Comparison of ENCODE assay signal across 33 cellular contexts in genomic region chr2:107338059-107338458, GRCh38.
DNase-seq lines count a peak whose midpoint lies in the region; ATAC-seq and TF ChIP-seq lines count a peak whose summit lies in the region.
"Had no signal": no experiment of that assay in that cellular context is flagged by ENCODE, and none has a peak within 500 bp of the region (broad histone marks: within the 10 kb centered on the region; RNA-seq: fewer than 3 reads in every experiment).

No MANE protein-coding gene starts in this region.

- H3K9ac ChIP-seq in mesenchymal stem cell (ENCODE audit: low read length) = peak overlapping the region; percentile 72

- H3K36me3 ChIP-seq in breast epithelium (no peaks in the 10 kb centered on the region), mesenchymal stem cell (ENCODE audit: control insufficient read depth in 1 of 2, insufficient read depth in 2 of 2, low read depth in 1 of 2, low read length in 2 of 2) (no peaks in the 10 kb centered on the region), thoracic aorta (no peaks in the 10 kb centered on the region)
- H3K36me3 ChIP-seq: SJSA1, uterus had no signal

- H4K8ac ChIP-seq in mesenchymal stem cell (ENCODE audit: low read length) = no peak overlapping the region

- no peak for ATAC-seq in thoracic aorta (ENCODE audit: insufficient number of reproducible peaks, low FRiP score, low read depth)
- no peak for ATAC-seq in GM18907 (IDR thresholded peaks at IDR 0.05; ENCODE audit: unreplicated experiment)
- ATAC-seq in left colon = no peak
- ATAC-seq: activated CD8-positive, alpha-beta memory T cell treated with anti-CD3 and anti-CD28 coated beads, Interleukin-2, amount 10 ng/mL, durations not matched to agents 7 days and 5 days; activated naive CD8-positive, alpha-beta T cell treated with anti-CD3 and anti-CD28 coated beads, Interleukin-2, amount 50 U/mL, for 24 hours; natural killer cell; stimulated activated naive CD8-positive, alpha-beta T cell treated with anti-CD3 and anti-CD28 coated beads, Interleukin-15, Interleukin-2, amounts not matched to agents 100 U/mL and 50 U/mL, for 24 hours had no signal

- H3K23ac ChIP-seq in mesenchymal stem cell (ENCODE audit: low read length in 2 of 2) = no peak overlapping the region

- H3K79me1 ChIP-seq in mesenchymal stem cell (replicated peaks; ENCODE audit: low read length, poor library complexity, severe bottlenecking) = no peaks in the 10 kb centered on the region

- no peak overlapping the region for H4K91ac ChIP-seq in mesenchymal stem cell (ENCODE audit: low read length)

- POLR2A ChIA-PET in MCF 10A (lab: Yijun Ruan, JAX) = interaction anchor here (1.1 to 1.3 kb wide), 2 partner anchors 10 to 12 kb away, joined by 5 to 7 read pairs; no protein-coding TSS in a partner anchor

- H2BK12ac ChIP-seq in mesenchymal stem cell (ENCODE audit: low read length in 2 of 2) = no peak overlapping the region

- no TSS peak for BruUV-seq in MCF 10A (replicated peaks; lab: Mats Ljungman, UMichigan)

- H3K27ac Mint-ChIP-seq in MCF 10A (ENCODE audit: low read depth, unreplicated experiment) = peak overlapping the region; percentile 61
- H3K27ac Mint-ChIP-seq: activated CD8-positive, alpha-beta memory T cell treated with anti-CD3 and anti-CD28 coated beads, Interleukin-2, amount 10 ng/mL, durations not matched to agents 7 days and 5 days; activated naive CD8-positive, alpha-beta T cell treated with anti-CD3 and anti-CD28 coated beads, Interleukin-2, amount 50 U/mL, for 24 hours; natural killer cell had no signal

- no peak overlapping the region for H3K27ac ChIP-seq in breast epithelium
- H3K27ac ChIP-seq in mesenchymal stem cell (ENCODE audit: low read length, poor library complexity, severe bottlenecking) = no peak overlapping the region
- peak overlapping the region; percentile 54 to 75 for H3K27ac ChIP-seq in thoracic aorta
- H3K27ac ChIP-seq: C4-2B, SJSA1 had no signal

- H2BK5ac ChIP-seq in mesenchymal stem cell (ENCODE audit: low read depth, low read length, poor library complexity, severe bottlenecking) = no peak overlapping the region

- no peak overlapping the region for H3K4me3 Mint-ChIP-seq in MCF 10A (ENCODE audit: unreplicated experiment)
- H3K4me3 Mint-ChIP-seq: activated CD8-positive, alpha-beta memory T cell treated with anti-CD3 and anti-CD28 coated beads, Interleukin-2, amount 10 ng/mL, durations not matched to agents 7 days and 5 days; activated naive CD8-positive, alpha-beta T cell treated with anti-CD3 and anti-CD28 coated beads, Interleukin-2, amount 50 U/mL, for 24 hours; brain; natural killer cell had no signal

- no peak for TF ChIP-seq POLR2A in breast epithelium (IDR thresholded peaks at IDR 0.05)

- no peaks in the 10 kb centered on the region for H3K27me3 Mint-ChIP-seq in MCF 10A (ENCODE audit: insufficient read depth, unreplicated experiment)
- H3K27me3 Mint-ChIP-seq: activated CD8-positive, alpha-beta memory T cell treated with anti-CD3 and anti-CD28 coated beads, Interleukin-2, amount 10 ng/mL, durations not matched to agents 7 days and 5 days; activated naive CD8-positive, alpha-beta T cell treated with anti-CD3 and anti-CD28 coated beads, Interleukin-2, amount 50 U/mL, for 24 hours; brain had no signal

- DNase-seq in MCF 10A (ENCODE audit: unreplicated experiment) = no peak
- DNase-seq in breast epithelium (ENCODE audit: low spot score in 2 of 2) = no peak
- peak; percentile 25 for DNase-seq in fibroblast of pulmonary artery (ENCODE audit: low read depth)
- DNase-seq in mesenchymal stem cell = no peak
- DNase-seq in thoracic aorta (ENCODE audit: low spot score) = no peak
- DNase-seq in NCI-H446 treated with DMSO at 0.1 percent for 48 hours (lab: John Stamatoyannopoulos, UW) = no peak
- DNase-seq in left colon = no peak
- DNase-seq: 8988T; activated CD4-positive, alpha-beta T cell treated with anti-CD3 and anti-CD28 coated beads, Interleukin-2, amount 50 U/mL, for 4 hours; activated CD4-positive, CD25-positive, alpha-beta regulatory T cell; activated CD8-positive, alpha-beta memory T cell treated with anti-CD3 and anti-CD28 coated beads, Interleukin-2, amount 10 ng/mL, durations not matched to agents 7 days and 5 days; activated naive CD8-positive, alpha-beta T cell treated with anti-CD3 and anti-CD28 coated beads, Interleukin-2, amount 50 U/mL, for 24 hours; activated T-cell treated with anti-CD3 and anti-CD28 coated beads, Interleukin-2, amount 50 U/mL, for 48 hours; Calu3; DMS79; effector CD8-positive, alpha-beta T cell; GF-D8; glutamatergic neuron; kidney; natural killer cell; NCI-H1048; NCI-H2107; NCI-H446; NCI-H774; nucleus accumbens; stimulated activated CD4-positive, alpha-beta T cell treated with anti-CD3 and anti-CD28 coated beads, Interleukin-1b, Interleukin-23, amount 100 ng/mL, for 48 hours; stimulated activated naive CD8-positive, alpha-beta T cell treated with anti-CD3 and anti-CD28 coated beads, Interleukin-15, Interleukin-2, amounts not matched to agents 100 U/mL and 50 U/mL, for 24 hours; uterus had no signal

- no peak overlapping the region for H2AK5ac ChIP-seq in mesenchymal stem cell (ENCODE audit: low read length, severe bottlenecking)

- no peak overlapping the region for H3K14ac ChIP-seq in mesenchymal stem cell (ENCODE audit: low read length in 2 of 2)

- H3K18ac ChIP-seq in mesenchymal stem cell (ENCODE audit: low read depth in 1 of 2, low read length in 2 of 2) = no peak overlapping the region

- H3K4me1 ChIP-seq in breast epithelium (no peaks in the 10 kb centered on the region), mesenchymal stem cell (ENCODE audit: control insufficient read depth, insufficient read depth, low read depth, low read length) (no peaks in the 10 kb centered on the region), thoracic aorta (ENCODE audit: control insufficient read depth in 1 of 2, low read depth in 2 of 2) (peaks cover 15 to 30% of the 10 kb centered on the region in 2 donors)
- H3K4me1 ChIP-seq: SJSA1, uterus had no signal

- CTCF ChIA-PET in MCF 10A (lab: Yijun Ruan, JAX) = interaction anchor here (0.6 kb wide), 3 partner anchors 229 to 944 kb away, joined by 3 to 5 read pairs (median 4); no protein-coding TSS in a partner anchor

- WGBS in mesenchymal stem cell = 77% methylated on average over 1 of the region's 3 CpGs

- H3K9me3 ChIP-seq in breast epithelium = peaks cover 5 to 24% of the 10 kb centered on the region in 2 donors
- peaks cover 26% of the 10 kb centered on the region for H3K9me3 ChIP-seq in mesenchymal stem cell (ENCODE audit: control insufficient read depth, low read length)
- H3K9me3 ChIP-seq in thoracic aorta = no peaks in the 10 kb centered on the region
- H3K9me3 ChIP-seq: SJSA1, uterus had no signal

- no peak overlapping the region for H3K4ac ChIP-seq in mesenchymal stem cell (ENCODE audit: low read depth in 1 of 2, low read length in 2 of 2)

- H3K9me3 Mint-ChIP-seq in MCF 10A (ENCODE audit: unreplicated experiment) = peaks cover 6% of the 10 kb centered on the region

- TF ChIP-seq CTCF in MCF 10A (IDR thresholded peaks at IDR 0.05; ENCODE audit: unreplicated experiment) (no peak), breast epithelium (IDR thresholded peaks at IDR 0.05) (no peak), fibroblast of pulmonary artery (IDR thresholded peaks at IDR 0.05; ENCODE audit: low read length, missing control alignments) (no peak), thoracic aorta (IDR thresholded peaks at IDR 0.05) (no peak)

- H3K36me3 Mint-ChIP-seq in MCF 10A (ENCODE audit: insufficient read depth, unreplicated experiment) = no peaks in the 10 kb centered on the region
- H3K36me3 Mint-ChIP-seq: activated CD8-positive, alpha-beta memory T cell treated with anti-CD3 and anti-CD28 coated beads, Interleukin-2, amount 10 ng/mL, durations not matched to agents 7 days and 5 days; brain had no signal

- H2AFZ ChIP-seq in mesenchymal stem cell (ENCODE audit: low read depth, low read length) = no peak overlapping the region

- H3K27me3 ChIP-seq in breast epithelium = no peaks in the 10 kb centered on the region
- no peaks in the 10 kb centered on the region for H3K27me3 ChIP-seq in mesenchymal stem cell (ENCODE audit: control insufficient read depth in 1 of 2, insufficient read depth in 1 of 2, low read length in 2 of 2)
- H3K27me3 ChIP-seq in thoracic aorta (replicated peaks; ENCODE audit: insufficient read depth) = no peaks in the 10 kb centered on the region
- H3K27me3 ChIP-seq: SJSA1, uterus had no signal

- H2BK120ac ChIP-seq in mesenchymal stem cell (ENCODE audit: low read depth, low read length) = no peak overlapping the region

- H2BK15ac ChIP-seq in mesenchymal stem cell (ENCODE audit: low read depth, poor library complexity, severe bottlenecking) = no peak overlapping the region

- intact Hi-C loops in MCF 10A (cut with micrococcal nuclease) (no loop called here), breast epithelium (cut with DNase I; ENCODE audit: low total_unique reads) (no loop called here), left colon (cut with DNase I, micrococcal nuclease) (no loop called here)

- peaks cover 17% of the 10 kb centered on the region for H3K4me1 Mint-ChIP-seq in MCF 10A (ENCODE audit: insufficient read depth, unreplicated experiment)
- H3K4me1 Mint-ChIP-seq: activated CD8-positive, alpha-beta memory T cell treated with anti-CD3 and anti-CD28 coated beads, Interleukin-2, amount 10 ng/mL, durations not matched to agents 7 days and 5 days; activated naive CD8-positive, alpha-beta T cell treated with anti-CD3 and anti-CD28 coated beads, Interleukin-2, amount 50 U/mL, for 24 hours; natural killer cell had no signal

- H3K4me3 ChIP-seq in breast epithelium (no peak overlapping the region), fibroblast of pulmonary artery (replicated peaks; ENCODE audit: low read depth, low read length) (no peak overlapping the region), mesenchymal stem cell (ENCODE audit: insufficient read depth in 1 of 2, low read depth in 1 of 2, low read length in 2 of 2) (no peak overlapping the region), thoracic aorta (peak overlapping the region; percentile 41)
- H3K4me3 ChIP-seq: lung, SJSA1, uterus had no signal

- no peak overlapping the region for H3K4me2 ChIP-seq in mesenchymal stem cell (ENCODE audit: low read length, poor library complexity, severe bottlenecking)

Comparison
In these comparisons a context has a peak if more than half of its experiments do, and no peak if none do; other contexts are left out.
1. H3K27ac ChIP-seq: peak in thoracic aorta (2 of 2); none in breast epithelium (0 of 2) and mesenchymal stem cell (single experiment).